28 cellular contexts compared by ENCODE assay signal in genomic region chr1:185846672-185847440, GRCh38.
A peak's percentile ranks its signal among the peaks of the same experiment; 100 is the strongest.
DNase-seq lines count a peak whose midpoint lies in the region; ATAC-seq and TF ChIP-seq lines count a peak whose summit lies in the region.
"Had no signal": no experiment of that assay in that cellular context is flagged by ENCODE, and none has a peak within 500 bp of the region (broad histone marks: within the 10 kb centered on the region; RNA-seq: fewer than 3 reads in every experiment).

No MANE protein-coding gene starts in this region.

- 83 to 84% methylated on average over 2 to 4 of the region's 4 CpGs for WGBS in transverse colon (ENCODE audit: low coverage in 1 of 2), 2 donors

- H3K36me3 ChIP-seq in adipocyte (ENCODE audit: control insufficient read depth, insufficient read depth, low read length, severe bottlenecking) (no peaks in the 10 kb centered on the region), transverse colon (peaks cover 0 to 2% (median 0%) of the 10 kb centered on the region in 4 donors)
- H3K36me3 ChIP-seq in effector memory CD4-positive, alpha-beta T cell (ENCODE audit: control insufficient read depth, insufficient read depth, low read length), result no peaks in the 10 kb centered on the region
- H3K36me3 ChIP-seq: tibial nerve had no signal

- H3K4me1 ChIP-seq in adipocyte (ENCODE audit: control insufficient read depth, insufficient read depth, low read length) (peaks cover 26% of the 10 kb centered on the region), transverse colon (peaks cover 0 to 6% (median under 1%) of the 10 kb centered on the region in 4 donors)
- H3K4me1 ChIP-seq in effector memory CD4-positive, alpha-beta T cell (ENCODE audit: control insufficient read depth, insufficient read depth, low read length, poor library complexity, severe bottlenecking), result no peaks in the 10 kb centered on the region

- TF ChIP-seq CTCF in fibroblast of mammary gland (conservative IDR thresholded peaks at IDR 0.05; ENCODE audit: control insufficient read depth, insufficient read depth, low read depth, low read length) (no peak), transverse colon (IDR thresholded peaks at IDR 0.05) (no peak)

- intact Hi-C loops in transverse colon (cut with DNase I; ENCODE audit: low total_unique reads), result no loop called here

- H3K9ac ChIP-seq in adipocyte (ENCODE audit: low read length), result no peak overlapping the region

- no peak for TF ChIP-seq POLR2A in transverse colon (IDR thresholded peaks at IDR 0.05)

- H3K9me3 ChIP-seq in adipocyte (ENCODE audit: control insufficient read depth, low read length) (no peaks in the 10 kb centered on the region), transverse colon (no peaks in the 10 kb centered on the region)
- H3K9me3 ChIP-seq in effector memory CD4-positive, alpha-beta T cell (ENCODE audit: control insufficient read depth, low read length), result no peaks in the 10 kb centered on the region
- H3K9me3 ChIP-seq: tibial nerve had no signal

- TF ChIP-seq EP300 in transverse colon (IDR thresholded peaks at IDR 0.05; ENCODE audit: low read depth), result no peak

- H3K27me3 ChIP-seq in adipocyte (replicated peaks; ENCODE audit: control insufficient read depth, insufficient read depth, low read length) (no peaks in the 10 kb centered on the region), transverse colon (no peaks in the 10 kb centered on the region)
- peaks cover 3% of the 10 kb centered on the region for H3K27me3 ChIP-seq in effector memory CD4-positive, alpha-beta T cell (replicated peaks; ENCODE audit: control insufficient read depth, insufficient read depth, low read length, poor library complexity, severe bottlenecking)
- H3K27me3 ChIP-seq: tibial nerve had no signal

- H3K4me3 ChIP-seq in adipocyte (ENCODE audit: low read length) (no peak overlapping the region), fibroblast of mammary gland (ENCODE audit: control insufficient read depth, low read depth, low read length) (no peak overlapping the region), transverse colon (no peak overlapping the region)
- H3K4me3 ChIP-seq in effector memory CD4-positive, alpha-beta T cell (ENCODE audit: insufficient read depth, low read depth, low read length, poor library complexity, severe bottlenecking), result no peak overlapping the region
- H3K4me3 ChIP-seq: SK-N-MC, tibial nerve had no signal

- no peak overlapping the region for H3K27ac ChIP-seq in effector memory CD4-positive, alpha-beta T cell (ENCODE audit: insufficient read depth, low read length, poor library complexity, severe bottlenecking)
- no peak overlapping the region for H3K27ac ChIP-seq in transverse colon
- H3K27ac ChIP-seq: SK-N-MC, tibial nerve had no signal

- in situ Hi-C loops in transverse colon (cut with MboI; ENCODE audit: low pct_ligation_motif_present in 1 of 4, low pct_unique_long_range_greater_than_20kb in 1 of 4, low sequenced_read_pairs in 3 of 4), result no loop called here

- no peak for ATAC-seq in HG03135 (IDR thresholded peaks at IDR 0.05; ENCODE audit: unreplicated experiment)
- ATAC-seq in GM21367 (IDR thresholded peaks at IDR 0.05; ENCODE audit: unreplicated experiment), result no peak
- ATAC-seq: naive thymus-derived CD4-positive, alpha-beta T cell had no signal

- DNase-seq in ELR (ENCODE audit: low read depth) (peak; percentile 25), adipocyte (ENCODE audit: low read depth) (peak; percentile 44), fibroblast of mammary gland (ENCODE audit: low read depth) (peak; percentile 80), retina (peak; percentile 13), transverse colon (no peak)
- no peak for DNase-seq in effector memory CD4-positive, alpha-beta T cell
- DNase-seq: activated B cell treated with CpG ODN at 0.5 μM for 24 hours; activated CD4-positive, alpha-beta memory T cell treated with anti-CD3 and anti-CD28 coated beads, Interleukin-2, amount 10 ng/mL, durations not matched to agents 7 days and 5 days; activated naive CD4-positive, alpha-beta T cell treated with Interleukin-2 at 50 U/mL for 16 hours; anterior cingulate cortex; CD8-positive, alpha-beta memory T cell; DMS53; foreskin melanocyte; H7; hypothalamus; islet precursor cell; Kasumi-1; naive thymus-derived CD4-positive, alpha-beta T cell; NCI-H1105; NCI-H2081; NCI-H510A; NK-92 treated with Interleukin-12 subunit alpha and Interleukin-12 subunit beta, amount 100 ng/mL, for 24 hours; RPMI8226; stimulated activated naive CD4-positive, alpha-beta T cell treated with Interleukin-2 at 50 U/mL for 16 hours had no signal

Comparison
In these comparisons a context has a peak if more than half of its experiments do, and no peak if none do; other contexts are left out.
1. DNase-seq: peak in ELR (single experiment), adipocyte (single experiment), fibroblast of mammary gland (single experiment) and retina (single experiment); none in effector memory CD4-positive, alpha-beta T cell (0 of 3) and transverse colon (single experiment).